ENCODE assay signal across 11 cellular contexts in genomic region chr17:59668816-59669215, GRCh38. TPM values are rescaled to one million over a fixed set of nuclear protein-coding genes. Genes with fewer than 3 reads are reported as not detected.
DNase-seq lines count a peak whose midpoint lies in the region; TF ChIP-seq lines count a peak whose summit lies in the region.
"Had no signal": no experiment of that assay in that cellular context is flagged by ENCODE, and none has a peak within 500 bp of the region (broad histone marks: within the 10 kb centered on the region; RNA-seq: fewer than 3 reads in every experiment).

No MANE protein-coding gene starts in this region.

- TF ChIP-seq CTCF in 22Rv1 (IDR thresholded peaks at IDR 0.05), result no peak
- no peak for TF ChIP-seq CTCF in ovary (IDR thresholded peaks at IDR 0.05)
- no peak for TF ChIP-seq CTCF in adrenal gland (IDR thresholded peaks at IDR 0.05)

- intact Hi-C loops in activated CD4-positive, alpha-beta memory T cell treated with anti-CD3 and anti-CD28 coated beads for 36 hours (cut with micrococcal nuclease), result no loop called here
- intact Hi-C loops in ovary (cut with DNase I), result no loop called here
- intact Hi-C loops in adrenal gland (cut with DNase I), result no loop called here
- intact Hi-C loops in head of caudate nucleus (cut with DNase I), result no loop called here

- POLR2A ChIA-PET in activated CD4-positive, alpha-beta memory T cell treated with anti-CD3 and anti-CD28 coated beads for 36 hours (lab: Charles Lee), result no interaction called here

- no peak for TF ChIP-seq POLR2A in ovary (IDR thresholded peaks at IDR 0.05)
- no peak for TF ChIP-seq POLR2A in adrenal gland (IDR thresholded peaks at IDR 0.05)

- H3K4me3 ChIP-seq in ovary (no peak overlapping the region), adrenal gland (no peak overlapping the region)
- H3K4me3 ChIP-seq: sigmoid colon had no signal

- CTCF ChIA-PET in activated CD4-positive, alpha-beta memory T cell treated with anti-CD3 and anti-CD28 coated beads for 36 hours (lab: Charles Lee), result interaction anchor here (0.6 kb wide), 1 partner anchor 11 kb away, joined by 4 read pairs; no protein-coding TSS in a partner anchor

- H3K36me3 ChIP-seq in ovary, result no peaks in the 10 kb centered on the region
- H3K36me3 ChIP-seq in adrenal gland (replicated peaks in 1 of 2), result peaks cover 0 to 92% of the 10 kb centered on the region in 2 donors

- H3K27ac ChIP-seq in 22Rv1, result peak overlapping the region; percentile 72
- H3K27ac ChIP-seq in ovary, result no peak overlapping the region
- H3K27ac ChIP-seq in adrenal gland, result no peak overlapping the region

- 0 to 8% (median 3%) methylated on average over 3 of the region's 3 CpGs for WGBS in ovary, 3 donors
- WGBS in adrenal gland, 4 donors, result 45 to 63% (median 55%) methylated on average over 3 of the region's 3 CpGs

- H3K27me3 ChIP-seq in ovary (no peaks in the 10 kb centered on the region), adrenal gland (no peaks in the 10 kb centered on the region)
- H3K27me3 ChIP-seq: sigmoid colon had no signal

- no peaks in the 10 kb centered on the region for H3K27me3 Mint-ChIP-seq in activated CD4-positive, alpha-beta memory T cell treated with anti-CD3 and anti-CD28 coated beads for 36 hours
- H3K27me3 Mint-ChIP-seq: brain had no signal

- TF ChIP-seq EP300 in ovary (IDR thresholded peaks at IDR 0.05), result no peak

- H3K4me3 Mint-ChIP-seq in activated CD4-positive, alpha-beta memory T cell treated with anti-CD3 and anti-CD28 coated beads for 36 hours, result no peak overlapping the region
- H3K4me3 Mint-ChIP-seq: brain had no signal

- H3K9me3 ChIP-seq in ovary (no peaks in the 10 kb centered on the region), adrenal gland (replicated peaks in 1 of 3) (no peaks in the 10 kb centered on the region)
- H3K9me3 ChIP-seq: sigmoid colon had no signal

- peak overlapping the region; percentile 38 for H3K27ac Mint-ChIP-seq in activated CD4-positive, alpha-beta memory T cell treated with anti-CD3 and anti-CD28 coated beads for 36 hours
- H3K27ac Mint-ChIP-seq: brain had no signal

- no peaks in the 10 kb centered on the region for H3K9me3 Mint-ChIP-seq in activated CD4-positive, alpha-beta memory T cell treated with anti-CD3 and anti-CD28 coated beads for 36 hours
- H3K9me3 Mint-ChIP-seq: brain had no signal

- no peaks in the 10 kb centered on the region for H3K4me1 ChIP-seq in ovary (ENCODE audit: insufficient read depth)
- H3K4me1 ChIP-seq in adrenal gland (replicated peaks in 1 of 2), result peaks cover 0 to 10% of the 10 kb centered on the region in 2 donors

- H3K4me1 Mint-ChIP-seq in activated CD4-positive, alpha-beta memory T cell treated with anti-CD3 and anti-CD28 coated beads for 36 hours (ENCODE audit: low read depth), result peaks cover 34% of the 10 kb centered on the region
- H3K4me1 Mint-ChIP-seq: brain had no signal

- H3K36me3 Mint-ChIP-seq in activated CD4-positive, alpha-beta memory T cell treated with anti-CD3 and anti-CD28 coated beads for 36 hours, result peaks cover 33% of the 10 kb centered on the region

- DNase-seq in H4 (ENCODE audit: low spot score), result peak; percentile 61
- no peak for DNase-seq in activated CD4-positive, alpha-beta memory T cell treated with anti-CD3 and anti-CD28 coated beads for 36 hours
- DNase-seq in glomerular endothelial cell (ENCODE audit: extremely low read depth, low read depth, low spot score), result peak; percentile 83
- no peak for DNase-seq in ovary
- no peak for DNase-seq in adrenal gland
- DNase-seq in head of caudate nucleus, result no peak
- DNase-seq in NCI-H1092 treated with DMSO at 0.1 percent for 48 hours (lab: John Stamatoyannopoulos, UW), result no peak
- DNase-seq: OCI-M1, sigmoid colon had no signal

RNA-seq across cellular contexts. Expression of gene PTRH2, which starts 38.4 kb away (rescaled TPM):
- total RNA-seq in H4 (2014; rRNA removed; shearing (Covaris generic)), result 39.9 and 52.3 TPM in 2 replicates
- 10 to 100 TPM; 35.9 TPM for total RNA-seq in activated CD4-positive, alpha-beta memory T cell treated with anti-CD3 and anti-CD28 coated beads for 36 hours
- total RNA-seq in glomerular endothelial cell, result 39.7 and 45.2 TPM in 2 replicates
- 10 to 100 TPM; 11.9 to 28.2 (median 20.0) TPM for total RNA-seq in ovary
- 10 to 100 TPM; 20.0 to 27.2 TPM for polyA plus RNA-seq in ovary
- total RNA-seq in adrenal gland, result 10 to 100 TPM; 17.9 to 61.7 (median 26.2) TPM
- 10 to 100 TPM; 30.8 to 96.7 (median 68.5) TPM for polyA plus RNA-seq in adrenal gland

RNA-seq across cellular contexts. Expression of gene VMP1, which starts 38.6 kb away (rescaled TPM):
- total RNA-seq in H4 (2014; rRNA removed; shearing (Covaris generic)), result 224 and 239 TPM in 2 replicates
- 100 to 1,000 TPM; 517 to 553 TPM for total RNA-seq in activated CD4-positive, alpha-beta memory T cell treated with anti-CD3 and anti-CD28 coated beads for 36 hours
- total RNA-seq in glomerular endothelial cell, result 144 and 218 TPM in 2 replicates
- 100 to 1,000 TPM; 101 to 667 (median 162) TPM for total RNA-seq in ovary
- polyA plus RNA-seq in ovary, result 10 to 100 TPM; 63.5 to 76.6 TPM
- total RNA-seq in adrenal gland, result 100 to 1,000 TPM in 7 of 8 donors, 10 to 100 TPM in 1; 52.4 to 335 (median 184) TPM
- 100 to 1,000 TPM; 118 to 137 (median 123) TPM for polyA plus RNA-seq in adrenal gland

RNA-seq across cellular contexts. Expression of gene CLTC, which starts 49.1 kb away (rescaled TPM):
- total RNA-seq in H4 (2014; rRNA removed; shearing (Covaris generic)), result 362 and 385 TPM in 2 replicates
- total RNA-seq in activated CD4-positive, alpha-beta memory T cell treated with anti-CD3 and anti-CD28 coated beads for 36 hours, result 100 to 1,000 TPM; 203 to 206 TPM
- 345 and 360 TPM in 2 replicates for total RNA-seq in glomerular endothelial cell
- 100 to 1,000 TPM; 139 to 219 (median 175) TPM for total RNA-seq in ovary
- 100 to 1,000 TPM in 1 of 2 donors, 10 to 100 TPM in 1; 71.4 to 124 TPM for polyA plus RNA-seq in ovary
- 100 to 1,000 TPM; 214 to 393 (median 289) TPM for total RNA-seq in adrenal gland
- 100 to 1,000 TPM in 1 of 3 donors, 10 to 100 TPM in 2; 40.2 to 254 (median 68.1) TPM for polyA plus RNA-seq in adrenal gland

Comparison
In these comparisons a context has a peak if more than half of its experiments do, and no peak if none do; other contexts are left out.
1. DNase-seq: peak in H4 (single experiment) and glomerular endothelial cell (single experiment); none in activated CD4-positive, alpha-beta memory T cell treated with anti-CD3 and anti-CD28 coated beads for 36 hours (single experiment), ovary (0 of 5), adrenal gland (0 of 7), head of caudate nucleus (0 of 42) and NCI-H1092 treated with DMSO at 0.1 percent for 48 hours (single experiment).